35 cellular contexts compared by ENCODE assay signal in genomic region chr20:33013701-33014326, GRCh38. TPM values are rescaled to one million over a fixed set of nuclear protein-coding genes. Genes with fewer than 3 reads are reported as not detected.
"Had no signal": no experiment of that assay in that cellular context is flagged by ENCODE, and none has a peak within 500 bp of the region (broad histone marks: within the 10 kb centered on the region; RNA-seq: fewer than 3 reads in every experiment).

No MANE protein-coding gene starts in this region.

- H3K27ac Mint-ChIP-seq: memory B cell; mesothelial cell of epicardium; naive B cell; natural killer cell treated with Interleukin-12 subunit alpha and Interleukin-12 subunit beta and Interleukin-15 and Interleukin-18, amount 100 ng/mL, for 72 hours; stimulated activated naive CD8-positive, alpha-beta T cell treated with anti-CD3 and anti-CD28 coated beads, Interleukin-15, amount 100 ng/mL, for 72 hours had no signal

- H3K27me3 ChIP-seq: dorsolateral prefrontal cortex, transverse colon, upper lobe of right lung, uterus had no signal

- H3K27ac ChIP-seq: dorsolateral prefrontal cortex, epithelial cell of prostate, gastroesophageal sphincter, heart left ventricle, hepatocyte, psoas muscle, suprapubic skin, transverse colon, upper lobe of right lung, uterus had no signal

- H3K4me2 ChIP-seq: hepatocyte had no signal

- H2AFZ ChIP-seq: hepatocyte had no signal

- H3K4me3 Mint-ChIP-seq: memory B cell; mesothelial cell of epicardium; naive B cell; natural killer cell treated with Interleukin-12 subunit alpha and Interleukin-12 subunit beta and Interleukin-15 and Interleukin-18, amount 100 ng/mL, for 72 hours; neural crest cell; stimulated activated naive CD8-positive, alpha-beta T cell treated with anti-CD3 and anti-CD28 coated beads, Interleukin-15, amount 100 ng/mL, for 72 hours had no signal

- DNase-seq: dorsolateral prefrontal cortex; effector CD4-positive, alpha-beta T cell; foreskin fibroblast; heart left ventricle; kidney; mucosa of descending colon; naive B cell; psoas muscle; right cardiac atrium; small intestine; stimulated activated CD4-positive, alpha-beta T cell treated with anti-CD3 and anti-CD28 coated beads, Interleukin-12 subunit alpha, Interleukin-12 subunit beta, amount 100 ng/mL, for 4 hours; stimulated activated CD4-positive, alpha-beta T cell treated with anti-CD3 and anti-CD28 coated beads, Interleukin-1b, Interleukin-23, amount 100 ng/mL, for 48 hours; stimulated activated CD4-positive, alpha-beta T cell treated with anti-CD3 and anti-CD28 coated beads, Interleukin-4, amount 100 ng/mL, for 1 hour; stimulated activated CD8-positive, alpha-beta memory T cell treated with anti-CD3 and anti-CD28 coated beads, Interleukin-4, amount 100 ng/mL, for 48 hours; stimulated activated naive CD4-positive, alpha-beta T cell; stimulated activated naive CD8-positive, alpha-beta T cell treated with anti-CD3 and anti-CD28 coated beads, Interleukin-15, amount 100 ng/mL, for 72 hours; transverse colon; upper lobe of right lung; uterus had no signal

- H3K9me3 ChIP-seq: gastroesophageal sphincter, heart left ventricle, mucosa of descending colon, psoas muscle, suprapubic skin, transverse colon, upper lobe of right lung, uterus had no signal

- H3K36me3 Mint-ChIP-seq: memory B cell; mesothelial cell of epicardium; naive B cell; natural killer cell treated with Interleukin-12 subunit alpha and Interleukin-12 subunit beta and Interleukin-15 and Interleukin-18, amount 100 ng/mL, for 72 hours had no signal

- H3K27me3 Mint-ChIP-seq: stimulated activated naive CD8-positive, alpha-beta T cell treated with anti-CD3 and anti-CD28 coated beads, Interleukin-15, amount 100 ng/mL, for 72 hours had no signal

- H3K79me2 ChIP-seq: hepatocyte had no signal

- H3K4me3 ChIP-seq: dorsolateral prefrontal cortex, gastroesophageal sphincter, heart left ventricle, hepatocyte, lung, mucosa of descending colon, psoas muscle, suprapubic skin, transverse colon, upper lobe of right lung, uterus had no signal

- ATAC-seq: esophagus mucosa; gastroesophageal sphincter; heart left ventricle; left lobe of liver; mucosa of descending colon; natural killer cell treated with Interleukin-12 subunit alpha and Interleukin-12 subunit beta and Interleukin-15 and Interleukin-18, amount 100 ng/mL, for 72 hours; psoas muscle; right cardiac atrium; stimulated activated naive CD8-positive, alpha-beta T cell treated with anti-CD3 and anti-CD28 coated beads, Interleukin-15, amount 100 ng/mL, for 72 hours; upper lobe of right lung had no signal

- H3K4me1 ChIP-seq: gastroesophageal sphincter, heart left ventricle, psoas muscle, suprapubic skin, transverse colon, upper lobe of right lung, uterus had no signal

- FAIRE-seq: colon, kidney, small intestine had no signal

- H3K9me3 Mint-ChIP-seq: memory B cell; mesothelial cell of epicardium; natural killer cell treated with Interleukin-12 subunit alpha and Interleukin-12 subunit beta and Interleukin-15 and Interleukin-18, amount 100 ng/mL, for 72 hours; neural crest cell; stimulated activated naive CD8-positive, alpha-beta T cell treated with anti-CD3 and anti-CD28 coated beads, Interleukin-15, amount 100 ng/mL, for 72 hours had no signal

- H3K4me1 Mint-ChIP-seq: mesothelial cell of epicardium; stimulated activated naive CD8-positive, alpha-beta T cell treated with anti-CD3 and anti-CD28 coated beads, Interleukin-15, amount 100 ng/mL, for 72 hours had no signal

- H3K36me3 ChIP-seq: gastroesophageal sphincter, heart left ventricle, suprapubic skin, transverse colon, upper lobe of right lung, uterus had no signal

RNA-seq across cellular contexts. Expression of gene BPIFB2, which starts 6.3 kb away (rescaled TPM):
- total RNA-seq: dorsolateral prefrontal cortex; heart left ventricle; kidney; mesothelial cell of epicardium; mucosa of descending colon; natural killer cell treated with Interleukin-12 subunit alpha and Interleukin-12 subunit beta and Interleukin-15 and Interleukin-18, amount 100 ng/mL, for 72 hours; neural crest cell; osteocyte; psoas muscle; renal cortical epithelial cell; right cardiac atrium; suprapubic skin; transverse colon; upper lobe of right lung; uterus had no signal
- polyA plus RNA-seq: heart left ventricle, psoas muscle, right cardiac atrium, small intestine had no signal

RNA-seq across cellular contexts. Expression of gene SUN5, which starts 9.6 kb away (rescaled TPM):
- total RNA-seq: dorsolateral prefrontal cortex; esophagus mucosa; gastroesophageal sphincter; heart left ventricle; hepatocyte; kidney; left lobe of liver; liver; lung; mesothelial cell of epicardium; mucosa of descending colon; natural killer cell treated with Interleukin-12 subunit alpha and Interleukin-12 subunit beta and Interleukin-15 and Interleukin-18, amount 100 ng/mL, for 72 hours; neural crest cell; osteocyte; psoas muscle; renal cortical epithelial cell; right cardiac atrium; suprapubic skin; transverse colon; upper lobe of right lung; uterus had no signal
- polyA plus RNA-seq: heart left ventricle, hepatocyte, liver, lung, psoas muscle, right cardiac atrium, small intestine, thymus had no signal

RNA-seq across cellular contexts. Expression of gene BPIFB6, which starts 17.6 kb away (rescaled TPM):
- total RNA-seq: dorsolateral prefrontal cortex; esophagus mucosa; gastroesophageal sphincter; heart left ventricle; hepatocyte; kidney; left lobe of liver; liver; lung; mesothelial cell of epicardium; mucosa of descending colon; natural killer cell treated with Interleukin-12 subunit alpha and Interleukin-12 subunit beta and Interleukin-15 and Interleukin-18, amount 100 ng/mL, for 72 hours; neural crest cell; osteocyte; psoas muscle; renal cortical epithelial cell; right cardiac atrium; suprapubic skin; transverse colon; upper lobe of right lung; uterus had no signal
- polyA plus RNA-seq: heart left ventricle, hepatocyte, liver, lung, psoas muscle, right cardiac atrium, small intestine had no signal

RNA-seq across cellular contexts. Expression of gene BPIFB3, which starts 39.9 kb away (rescaled TPM):
- total RNA-seq: dorsolateral prefrontal cortex; esophagus mucosa; gastroesophageal sphincter; heart left ventricle; hepatocyte; kidney; left lobe of liver; liver; lung; mesothelial cell of epicardium; mucosa of descending colon; natural killer cell treated with Interleukin-12 subunit alpha and Interleukin-12 subunit beta and Interleukin-15 and Interleukin-18, amount 100 ng/mL, for 72 hours; neural crest cell; osteocyte; psoas muscle; renal cortical epithelial cell; right cardiac atrium; suprapubic skin; transverse colon; upper lobe of right lung; uterus had no signal
- polyA plus RNA-seq: heart left ventricle, hepatocyte, liver, lung, psoas muscle, right cardiac atrium, small intestine had no signal
